In genomic region chr15:58465070-58465469, GRCh38 we compare ENCODE assay signal across 26 cellular contexts. TPM values are rescaled to one million over a fixed set of nuclear protein-coding genes. Genes with fewer than 3 reads are reported as not detected.
"Had no signal": no experiment of that assay in that cellular context is flagged by ENCODE, and none has a peak within 500 bp of the region (broad histone marks: within the 10 kb centered on the region; RNA-seq: fewer than 3 reads in every experiment).

No MANE protein-coding gene starts in this region.

- H3K27me3 ChIP-seq: breast epithelium, colonic mucosa, esophagus muscularis mucosa, hepatocyte, stomach, suprapubic skin, transverse colon had no signal

- DNase-seq: activated CD4-positive, alpha-beta T cell treated with anti-CD3 and anti-CD28 coated beads for 1 hour; activated CD8-positive, alpha-beta memory T cell treated with anti-CD3 and anti-CD28 coated beads, Interleukin-2, amount 50 U/mL, for 48 hours; activated effector memory CD4-positive, alpha-beta T cell treated with anti-CD3 and anti-CD28 coated beads, Interleukin-2, amount 50 U/mL, for 16 hours; activated naive CD4-positive, alpha-beta T cell treated with anti-CD3 and anti-CD28 coated beads, Interleukin-2, amount 50 U/mL, for 16 hours; activated T-cell treated with anti-CD3 and anti-CD28 coated beads, Interleukin-2, amount 50 U/mL, for 48 hours; amniotic stem cell; colonic mucosa; glutamatergic neuron; immature natural killer cell; midbrain; nucleus accumbens; right cardiac atrium; stimulated activated CD4-positive, alpha-beta T cell treated with anti-CD3 and anti-CD28 coated beads, Interleukin-12 subunit alpha, Interleukin-12 subunit beta, amount 100 ng/mL, for 4 hours; stimulated activated CD4-positive, alpha-beta T cell treated with anti-CD3 and anti-CD28 coated beads, Interleukin-4, amount 100 ng/mL, for 4 hours; stomach; T-helper 1 cell; transverse colon; WERI-Rb-1 had no signal

- H3K4me3 Mint-ChIP-seq: immature natural killer cell had no signal

- H3K9me3 Mint-ChIP-seq: immature natural killer cell had no signal

- H3K9ac ChIP-seq: parathyroid adenoma had no signal

- H3K4me1 ChIP-seq: breast epithelium, colonic mucosa, parathyroid adenoma had no signal

- H3K9me3 ChIP-seq: breast epithelium, colonic mucosa, esophagus muscularis mucosa, stomach, suprapubic skin, transverse colon had no signal

- ATAC-seq: left lobe of liver, right cardiac atrium had no signal

- H3K4me3 ChIP-seq: breast epithelium, colonic mucosa, esophagus muscularis mucosa, hepatocyte, lung, stomach, suprapubic skin, transverse colon had no signal

- H3K4me2 ChIP-seq: hepatocyte had no signal

- H3K27ac ChIP-seq: breast epithelium, colonic mucosa, esophagus muscularis mucosa, hepatocyte, parathyroid adenoma, stomach, suprapubic skin, transverse colon, WERI-Rb-1 had no signal

- H3K36me3 ChIP-seq: breast epithelium, colonic mucosa, esophagus muscularis mucosa, stomach, suprapubic skin, transverse colon, WERI-Rb-1 had no signal

RNA-seq across cellular contexts. Expression of gene LIPC, which starts 33.3 kb away (rescaled TPM):
- total RNA-seq: frontal cortex had no signal
